In the genomic region with DNA sequence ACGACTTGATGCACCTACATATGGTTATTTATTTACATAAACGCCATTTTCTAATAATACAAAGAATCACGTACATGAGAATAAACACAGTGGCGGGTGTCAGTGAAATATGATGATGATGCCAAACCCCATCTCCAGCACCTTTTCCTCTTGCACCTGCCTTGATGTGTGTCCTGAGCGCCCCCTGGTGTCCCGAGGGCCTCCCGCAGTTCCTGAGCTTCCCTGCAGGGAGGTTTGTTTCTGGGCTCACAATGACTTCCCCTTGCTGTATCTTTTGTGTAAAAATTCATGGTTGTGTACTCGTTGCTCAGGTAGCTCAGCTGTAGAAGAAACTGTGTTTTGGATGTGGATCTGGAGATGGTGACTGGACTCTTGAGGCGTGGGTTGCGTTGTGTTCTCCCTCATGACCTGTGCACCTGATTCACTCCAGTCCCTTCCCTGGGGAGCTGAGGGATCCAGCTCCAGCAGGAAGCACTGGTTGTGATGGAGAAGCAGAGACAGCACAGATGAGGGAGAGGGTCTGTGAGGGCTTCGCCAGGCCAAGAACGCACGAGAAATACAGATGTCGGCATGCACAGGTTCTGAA, we compare ENCODE assay signal across 9 cellular contexts.
DNase-seq lines count a peak whose midpoint lies in the region; ATAC-seq and TF ChIP-seq lines count a peak whose summit lies in the region.
"Had no signal": no experiment of that assay in that cellular context is flagged by ENCODE, and none has a peak within 500 bp of the region (broad histone marks: within the 10 kb centered on the region; RNA-seq: fewer than 3 reads in every experiment).

No MANE protein-coding gene starts in this region.

- no peak overlapping the region for H3K4me3 Mint-ChIP-seq in activated CD4-positive, alpha-beta T cell treated with anti-CD3 and anti-CD28 coated beads for 36 hours

- no peak overlapping the region for H3K27ac ChIP-seq in brain microvascular endothelial cell

- H3K4me3 ChIP-seq in fibroblast of villous mesenchyme (ENCODE audit: low read depth, low read length) (no peak overlapping the region), brain microvascular endothelial cell (ENCODE audit: low read depth, low read length) (no peak overlapping the region)

- no peaks in the 10 kb centered on the region for H3K36me3 ChIP-seq in brain microvascular endothelial cell (replicated peaks)

- intact Hi-C loops in activated CD4-positive, alpha-beta T cell treated with anti-CD3 and anti-CD28 coated beads for 36 hours (cut with DNase I, micrococcal nuclease): loop anchor here in 1 of 2 experiments (2.0 kb wide), 1 partner anchor 299 kb away; no protein-coding TSS in a partner anchor

- POLR2A ChIA-PET in activated CD4-positive, alpha-beta T cell treated with anti-CD3 and anti-CD28 coated beads for 36 hours (lab: Charles Lee): no interaction called here

- H3K4me1 Mint-ChIP-seq in activated CD4-positive, alpha-beta T cell treated with anti-CD3 and anti-CD28 coated beads for 36 hours: no peaks in the 10 kb centered on the region

- no peaks in the 10 kb centered on the region for H3K9me3 Mint-ChIP-seq in activated CD4-positive, alpha-beta T cell treated with anti-CD3 and anti-CD28 coated beads for 36 hours (ENCODE audit: low read depth)

- ATAC-seq in activated CD4-positive, alpha-beta T cell treated with anti-CD3 and anti-CD28 coated beads for 36 hours: peak; percentile 76
- ATAC-seq in HG02884 (IDR thresholded peaks at IDR 0.05; ENCODE audit: unreplicated experiment): no peak

- DNase-seq in ELF-1 (ENCODE audit: low read depth, low spot score) (peak; percentile 1), M059J (ENCODE audit: low read depth) (peak; percentile 7), fibroblast of villous mesenchyme (ENCODE audit: low read depth) (no peak), middle frontal gyrus (ENCODE audit: extremely low spot score, low spot score) (no peak), brain microvascular endothelial cell (no peak)
- peak; percentile 86 for DNase-seq in activated CD4-positive, alpha-beta T cell treated with anti-CD3 and anti-CD28 coated beads for 36 hours
- DNase-seq in stimulated activated naive CD4-positive, alpha-beta T cell treated with Interleukin-2 at 50 U/mL for 16 hours (lab: John Stamatoyannopoulos, UW): peak; percentile 47
- DNase-seq: IMR-90 had no signal

- H3K27me3 ChIP-seq in brain microvascular endothelial cell (replicated peaks): no peaks in the 10 kb centered on the region

- H3K36me3 Mint-ChIP-seq in activated CD4-positive, alpha-beta T cell treated with anti-CD3 and anti-CD28 coated beads for 36 hours (ENCODE audit: low read depth): no peaks in the 10 kb centered on the region

- no peak overlapping the region for H3K27ac Mint-ChIP-seq in activated CD4-positive, alpha-beta T cell treated with anti-CD3 and anti-CD28 coated beads for 36 hours

- CTCF ChIA-PET in activated CD4-positive, alpha-beta T cell treated with anti-CD3 and anti-CD28 coated beads for 36 hours (lab: Charles Lee): interaction anchor here (0.6 to 4.5 kb wide), 33 partner anchors 8 to 336 kb away, joined by 3 to 34 read pairs (median 6); no protein-coding TSS in a partner anchor

- H3K27me3 Mint-ChIP-seq in activated CD4-positive, alpha-beta T cell treated with anti-CD3 and anti-CD28 coated beads for 36 hours: peaks cover 10% of the 10 kb centered on the region

- TF ChIP-seq CTCF in fibroblast of villous mesenchyme (IDR thresholded peaks at IDR 0.05; ENCODE audit: insufficient read depth, low read depth, low read length): peak; percentile 14
- no peak for TF ChIP-seq CTCF in brain microvascular endothelial cell (IDR thresholded peaks at IDR 0.05; ENCODE audit: low read depth, low read length, missing control alignments)

- in situ Hi-C loops in brain microvascular endothelial cell (cut with HindIII; ENCODE audit: low pct_ligation_motif_present, low sequenced_read_pairs): no loop called here

Comparison
In these comparisons a context has a peak if more than half of its experiments do, and no peak if none do; other contexts are left out.
1. DNase-seq: peak in ELF-1 (single experiment), M059J (single experiment), activated CD4-positive, alpha-beta T cell treated with anti-CD3 and anti-CD28 coated beads for 36 hours (single experiment) and stimulated activated naive CD4-positive, alpha-beta T cell treated with Interleukin-2 at 50 U/mL for 16 hours (single experiment); none in fibroblast of villous mesenchyme (single experiment), middle frontal gyrus (single experiment) and brain microvascular endothelial cell (single experiment).